Comparison of ENCODE assay signal across 1 cellular context in genomic region chr4:25632135-25632534, GRCh38.
TF ChIP-seq lines count a peak whose summit lies in the region.

No MANE protein-coding gene starts in this region.

TF ChIP-seq in GM23338, 12 proteins besides CTCF, POLR2A, EP300 and RAD21 (continued from another document):
- TF ChIP-seq REST (IDR thresholded peaks at IDR 0.05; ENCODE audit: unreplicated experiment) (no peak), ETS1 (IDR thresholded peaks at IDR 0.05) (no peak), EZH2phosphoT487 (IDR thresholded peaks at IDR 0.05; ENCODE audit: unreplicated experiment) (no peak), CREB1 (CRISPR knock-in tag; IDR thresholded peaks at IDR 0.05; ENCODE audit: low read depth) (no peak)
